21 cellular contexts compared by ENCODE assay signal in genomic region chr1:239276051-239276450, GRCh38.
"Had no signal": no experiment of that assay in that cellular context is flagged by ENCODE, and none has a peak within 500 bp of the region (broad histone marks: within the 10 kb centered on the region; RNA-seq: fewer than 3 reads in every experiment).

No MANE protein-coding gene starts in this region.

- H3K4me3 ChIP-seq: PC-9 had no signal

- H3K27ac ChIP-seq: PC-9, VCaP had no signal

- H3K4me2 ChIP-seq: PC-9 had no signal

- H2AFZ ChIP-seq: PC-9 had no signal

- DNase-seq: activated CD4-positive, alpha-beta memory T cell treated with anti-CD3 and anti-CD28 coated beads for 36 hours; activated CD4-positive, alpha-beta T cell treated with anti-CD3 and anti-CD28 coated beads, Interleukin-2, amount 10 ng/mL, durations not matched to agents 7 days and 5 days; activated CD4-positive, CD25-positive, alpha-beta regulatory T cell; activated CD8-positive, alpha-beta memory T cell treated with anti-CD3 and anti-CD28 coated beads for 24 hours; activated effector memory CD4-positive, alpha-beta T cell treated with anti-CD3 and anti-CD28 coated beads, Interleukin-2, amount 50 U/mL, for 16 hours; activated naive CD4-positive, alpha-beta T cell treated with anti-CD3 and anti-CD28 coated beads for 36 hours; activated T-cell treated with anti-CD3 and anti-CD28 coated beads, Interleukin-2, amount 50 U/mL, for 4 hours; amygdala; cortex of kidney; MM.1S; NCI-H1105 treated with DMSO at 0.1 percent for 48 hours; NCI-H2029; NCI-H2107; NCI-H446; NCI-H524; PC-9; SHP77 treated with DMSO at 0.1 percent for 48 hours; T-cell; T-helper 2 cell; T1000 had no signal
